1 cellular context compared by ENCODE assay signal in the genomic region with DNA sequence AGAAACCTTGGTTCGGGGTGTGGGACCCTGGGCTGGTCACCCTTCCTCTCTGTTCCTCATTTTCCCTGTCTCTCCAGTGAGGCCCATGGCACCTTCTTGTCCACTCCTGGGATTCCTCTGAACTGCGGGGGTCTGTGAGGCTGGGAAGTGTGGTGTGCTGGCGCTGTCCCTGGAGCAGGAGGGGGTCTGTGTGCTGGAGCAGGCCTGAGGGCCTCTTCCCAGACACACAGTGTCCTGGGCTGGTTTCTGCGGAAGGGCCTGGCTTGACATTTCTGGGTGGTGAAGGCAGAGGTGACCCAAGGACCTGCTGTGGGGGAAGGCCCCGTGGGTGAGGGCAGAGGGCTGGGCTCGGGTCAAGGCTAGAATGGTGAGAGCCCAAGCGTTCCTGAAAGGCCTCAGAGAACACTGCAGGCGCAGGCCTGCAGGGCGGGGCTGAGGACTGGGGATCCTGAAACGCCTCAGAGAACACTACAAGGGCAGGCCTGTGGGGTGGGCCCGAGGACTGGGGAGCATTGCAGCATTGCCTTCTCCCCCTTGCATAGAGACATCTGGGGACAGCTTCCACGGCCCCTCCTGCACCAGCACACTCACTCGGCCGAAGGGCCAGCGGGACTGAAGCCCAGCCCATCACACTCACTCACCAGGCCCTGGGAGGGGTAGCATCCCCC.
TF ChIP-seq lines count a peak whose summit lies in the region.

No MANE protein-coding gene starts in this region.

TF ChIP-seq in endothelial cell of umbilical vein, 7 proteins besides CTCF, POLR2A, EP300 and RAD21:
- TF ChIP-seq FOS (IDR thresholded peaks at IDR 0.05; ENCODE audit: borderline replicate concordance, insufficient read depth, low read length) (no peak), POLR2AphosphoS5 (IDR thresholded peaks at IDR 0.05; ENCODE audit: insufficient read depth, low read depth, low read length) (no peak), GATA2 (IDR thresholded peaks at IDR 0.05; ENCODE audit: insufficient read depth, insufficient read length, low read depth, low read length) (no peak), JUN (IDR thresholded peaks at IDR 0.05; ENCODE audit: borderline replicate concordance, insufficient read depth, insufficient read length, low read depth) (no peak), EZH2 (IDR thresholded peaks at IDR 0.05; ENCODE audit: borderline replicate concordance, low read depth, low read length, severe bottlenecking) (no peak), MYC (IDR thresholded peaks at IDR 0.05; ENCODE audit: low read depth, low read length) (no peak)
- TF ChIP-seq, protein P1, sequence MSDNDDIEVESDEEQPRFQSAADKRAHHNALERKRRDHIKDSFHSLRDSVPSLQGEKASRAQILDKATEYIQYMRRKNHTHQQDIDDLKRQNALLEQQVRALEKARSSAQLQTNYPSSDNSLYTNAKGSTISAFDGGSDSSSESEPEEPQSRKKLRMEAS (IDR thresholded peaks at IDR 0.05; ENCODE audit: insufficient read depth, insufficient read length): no peak
